Comparison of ENCODE assay signal across 10 cellular contexts in the genomic region with DNA sequence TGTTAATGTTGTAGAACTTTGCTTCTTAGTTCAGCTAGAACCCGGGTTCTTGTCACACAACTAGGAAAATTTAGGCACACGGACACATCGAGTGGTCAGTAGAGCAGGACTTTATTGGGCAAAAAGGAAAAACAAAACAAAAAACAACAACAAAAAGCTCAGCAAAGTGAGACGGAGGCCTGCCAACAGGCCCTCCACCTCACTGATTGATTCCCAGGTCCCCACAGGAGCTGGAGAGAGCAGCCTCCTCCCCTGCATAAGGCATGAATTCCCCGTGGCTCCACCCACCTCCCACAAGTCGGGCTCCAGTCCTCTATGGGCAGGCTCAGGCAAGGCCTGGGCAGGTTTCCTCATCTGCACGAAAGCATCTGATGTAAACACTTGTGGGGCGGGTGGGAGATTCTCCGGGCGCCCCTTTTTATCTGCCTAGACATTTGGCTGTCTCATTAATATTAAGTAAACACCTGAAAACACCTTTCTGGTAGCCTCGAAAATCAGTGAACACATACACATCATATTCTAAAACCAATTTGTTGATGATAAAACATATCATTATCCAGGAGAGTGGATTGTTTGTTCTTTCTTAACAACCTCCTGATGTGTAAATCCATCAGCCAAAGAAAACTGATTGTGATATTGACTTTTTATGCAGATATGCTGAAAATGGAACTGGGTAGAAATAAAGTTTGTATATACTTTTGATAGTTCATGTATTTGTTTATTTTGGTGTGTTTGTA.
DNase-seq lines count a peak whose midpoint lies in the region; ATAC-seq and TF ChIP-seq lines count a peak whose summit lies in the region.
"Had no signal": no experiment of that assay in that cellular context is flagged by ENCODE, and none has a peak within 500 bp of the region (broad histone marks: within the 10 kb centered on the region; RNA-seq: fewer than 3 reads in every experiment).

No MANE protein-coding gene starts in this region.

- POLR2A ChIA-PET in PC-3 (lab: Charles Lee; ENCODE audit: unreplicated experiment), result interaction anchor here (0.7 kb wide), 1 partner anchor 48 kb away, joined by 5 read pairs; no protein-coding TSS in a partner anchor

- ATAC-seq in PC-3 (peak; percentile 5; the same call in 1 of the 2 replicates), GM21737 (IDR thresholded peaks at IDR 0.05; ENCODE audit: unreplicated experiment) (no peak), HG02840 (IDR thresholded peaks at IDR 0.05; ENCODE audit: low FRiP score, unreplicated experiment) (no peak)

- CTCF ChIA-PET in PC-3 (lab: Charles Lee), result no interaction called here

- intact Hi-C loops in PC-3 (cut with micrococcal nuclease), result no loop called here

- no peaks in the 10 kb centered on the region for H3K36me3 ChIP-seq in PC-3 (ENCODE audit: low read depth, low read length)
- no peaks in the 10 kb centered on the region for H3K36me3 ChIP-seq in tibial nerve

- TF ChIP-seq EP300 in tibial nerve (IDR thresholded peaks at IDR 0.05), result no peak

- H3K4me1 ChIP-seq in PC-3 (ENCODE audit: insufficient read depth, low read length), result peaks cover 79% of the 10 kb centered on the region
- peaks cover 0 to 51% (median 14%) of the 10 kb centered on the region in 4 donors for H3K4me1 ChIP-seq in tibial nerve

- H3K27ac ChIP-seq in PC-3 (ENCODE audit: low read length) (peak overlapping the region; percentile 100), tibial nerve (peak overlapping the region in 3 of 4 donors; percentile 28 to 82 (median 71))

- no TSS peak for BruUV-seq in PC-3 (replicated peaks; lab: Mats Ljungman, UMichigan)

- H3K4me2 ChIP-seq in PC-3 (ENCODE audit: low read length), result peak overlapping the region; percentile 76

- no peak overlapping the region for H2AFZ ChIP-seq in PC-3 (ENCODE audit: low read length)

- no peaks in the 10 kb centered on the region for H3K9me2 ChIP-seq in PC-3 (replicated peaks; ENCODE audit: low read length)

- H3K79me2 ChIP-seq in PC-3 (ENCODE audit: low read length), result peaks cover 75% of the 10 kb centered on the region

- peaks cover 8% of the 10 kb centered on the region for H3F3A ChIP-seq in PC-3 (ENCODE audit: low read length, unreplicated experiment)

- DNase-seq in NCI-H748 (lab: John Stamatoyannopoulos, UW; ENCODE audit: unreplicated experiment) (peak; percentile 47), NCI-H748 treated with DMSO at 0.1 percent for 48 hours (lab: John Stamatoyannopoulos, UW) (no peak), PC-3 (peak; percentile 55), fibroblast of pulmonary artery (ENCODE audit: low read depth) (peak; percentile 60), tibial nerve (ENCODE audit: low spot score in 2 of 2) (no peak), hippocampal formation (lab: John Stamatoyannopoulos, UW) (no peak)
- DNase-seq: activated CD8-positive, alpha-beta memory T cell treated with anti-CD3 and anti-CD28 coated beads, Interleukin-2, amount 50 U/mL, for 48 hours; midbrain had no signal

- TF ChIP-seq CTCF in PC-3 (conservative IDR thresholded peaks at IDR 0.05; ENCODE audit: low read depth, low read length) (no peak), fibroblast of pulmonary artery (IDR thresholded peaks at IDR 0.05; ENCODE audit: low read length, missing control alignments) (no peak), tibial nerve (IDR thresholded peaks at IDR 0.05) (no peak)

- H3K9ac ChIP-seq in PC-3 (ENCODE audit: low read length), result peak overlapping the region; percentile 91

- TF ChIP-seq POLR2A in tibial nerve (IDR thresholded peaks at IDR 0.05), result no peak

- no peaks in the 10 kb centered on the region for H4K20me1 ChIP-seq in PC-3 (ENCODE audit: low read length)

- WGBS in tibial nerve, 2 donors, result 62 to 64% methylated on average over 11 of the region's 11 CpGs

- peak overlapping the region; percentile 41; the same call in 1 of the 2 replicates for H3K4me3 ChIP-seq in PC-3 (ENCODE audit: low read length)
- no peak overlapping the region for H3K4me3 ChIP-seq in fibroblast of pulmonary artery (replicated peaks; ENCODE audit: low read depth, low read length)
- H3K4me3 ChIP-seq in tibial nerve, result no peak overlapping the region

- no peaks in the 10 kb centered on the region for H3K9me3 ChIP-seq in PC-3 (ENCODE audit: low read length)
- H3K9me3 ChIP-seq in tibial nerve, result no peaks in the 10 kb centered on the region

- no peaks in the 10 kb centered on the region for H3K27me3 ChIP-seq in PC-3 (ENCODE audit: low read length)
- no peaks in the 10 kb centered on the region for H3K27me3 ChIP-seq in tibial nerve

Comparison
In these comparisons a context has a peak if more than half of its experiments do, and no peak if none do; other contexts are left out.
1. DNase-seq: peak in NCI-H748 (single experiment), PC-3 (single experiment) and fibroblast of pulmonary artery (single experiment); none in NCI-H748 treated with DMSO at 0.1 percent for 48 hours (single experiment), tibial nerve (0 of 2) and hippocampal formation (0 of 2).